21 cellular contexts compared by ENCODE assay signal in the genomic region with DNA sequence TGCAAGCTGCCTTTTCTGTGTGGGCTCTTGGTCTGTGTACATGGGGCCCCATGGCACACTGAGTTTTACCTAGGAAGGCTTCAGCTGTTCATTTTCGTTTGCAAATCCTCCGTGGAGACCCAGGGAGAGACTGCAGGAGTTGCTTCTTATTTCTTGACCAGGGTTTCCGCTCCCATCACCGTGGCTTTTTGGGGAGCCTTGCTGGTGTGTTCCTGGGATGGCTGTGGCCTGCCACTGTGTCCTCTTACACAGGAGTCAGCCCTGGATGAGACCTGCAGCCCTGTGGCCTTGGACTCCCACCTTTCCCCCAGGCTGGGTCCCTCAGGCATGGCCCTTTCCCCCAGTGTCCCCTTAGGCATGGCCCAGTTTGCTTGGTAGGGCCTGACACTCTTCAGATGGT.
DNase-seq lines count a peak whose midpoint lies in the region; ATAC-seq and TF ChIP-seq lines count a peak whose summit lies in the region.
"Had no signal": no experiment of that assay in that cellular context is flagged by ENCODE, and none has a peak within 500 bp of the region (broad histone marks: within the 10 kb centered on the region; RNA-seq: fewer than 3 reads in every experiment).

No MANE protein-coding gene starts in this region.

- peaks cover 74% of the 10 kb centered on the region for H3K4me1 Mint-ChIP-seq in activated naive CD8-positive, alpha-beta T cell (ENCODE audit: low read depth)
- H3K4me1 Mint-ChIP-seq in activated naive CD8-positive, alpha-beta T cell treated with anti-CD3 and anti-CD28 coated beads, Interleukin-2, amount 50 U/mL, for 24 hours = peaks cover 72% of the 10 kb centered on the region
- H3K4me1 Mint-ChIP-seq in CD8-positive, alpha-beta T cell (ENCODE audit: low read depth) = peaks cover 48% of the 10 kb centered on the region
- no peaks in the 10 kb centered on the region for H3K4me1 Mint-ChIP-seq in osteocyte (ENCODE audit: unreplicated experiment)

- no peaks in the 10 kb centered on the region for H3K27me3 ChIP-seq in CD8-positive, alpha-beta T cell (ENCODE audit: insufficient read depth, low read length)
- no peaks in the 10 kb centered on the region for H3K27me3 ChIP-seq in Karpas-422 (ENCODE audit: low read length)
- H3K27me3 ChIP-seq: BE2C had no signal

- peak overlapping the region; percentile 58 for H3K27ac Mint-ChIP-seq in activated naive CD8-positive, alpha-beta T cell
- no peak overlapping the region for H3K27ac Mint-ChIP-seq in activated naive CD8-positive, alpha-beta T cell treated with anti-CD3 and anti-CD28 coated beads, Interleukin-2, amount 50 U/mL, for 24 hours
- peak overlapping the region; percentile 52 for H3K27ac Mint-ChIP-seq in CD8-positive, alpha-beta T cell
- H3K27ac Mint-ChIP-seq in osteocyte (ENCODE audit: unreplicated experiment) = no peak overlapping the region
- H3K27ac Mint-ChIP-seq: CD4-positive, alpha-beta T cell; HFFc6 had no signal

- no peaks in the 10 kb centered on the region for H3K9me3 Mint-ChIP-seq in activated naive CD8-positive, alpha-beta T cell (ENCODE audit: low read depth)
- H3K9me3 Mint-ChIP-seq in activated naive CD8-positive, alpha-beta T cell treated with anti-CD3 and anti-CD28 coated beads, Interleukin-2, amount 50 U/mL, for 24 hours = no peaks in the 10 kb centered on the region
- H3K9me3 Mint-ChIP-seq in CD8-positive, alpha-beta T cell = no peaks in the 10 kb centered on the region
- no peaks in the 10 kb centered on the region for H3K9me3 Mint-ChIP-seq in osteocyte (ENCODE audit: unreplicated experiment)
- H3K9me3 Mint-ChIP-seq: CD4-positive, alpha-beta T cell; HFFc6 had no signal

- H3K27me3 Mint-ChIP-seq in activated naive CD8-positive, alpha-beta T cell = no peaks in the 10 kb centered on the region
- H3K27me3 Mint-ChIP-seq in activated naive CD8-positive, alpha-beta T cell treated with anti-CD3 and anti-CD28 coated beads, Interleukin-2, amount 50 U/mL, for 24 hours = no peaks in the 10 kb centered on the region
- H3K27me3 Mint-ChIP-seq in CD8-positive, alpha-beta T cell (ENCODE audit: low read depth) = no peaks in the 10 kb centered on the region
- no peaks in the 10 kb centered on the region for H3K27me3 Mint-ChIP-seq in osteocyte (ENCODE audit: unreplicated experiment)
- H3K27me3 Mint-ChIP-seq: CD4-positive, alpha-beta T cell had no signal

- no peak overlapping the region for H3K4me3 Mint-ChIP-seq in activated naive CD8-positive, alpha-beta T cell
- no peak overlapping the region for H3K4me3 Mint-ChIP-seq in activated naive CD8-positive, alpha-beta T cell treated with anti-CD3 and anti-CD28 coated beads, Interleukin-2, amount 50 U/mL, for 24 hours
- no peak overlapping the region for H3K4me3 Mint-ChIP-seq in CD8-positive, alpha-beta T cell
- no peak overlapping the region for H3K4me3 Mint-ChIP-seq in osteocyte (ENCODE audit: unreplicated experiment)
- H3K4me3 Mint-ChIP-seq: CD4-positive, alpha-beta T cell; HFFc6 had no signal

- H3K9ac ChIP-seq in Karpas-422 (ENCODE audit: low read length) = 0 out of 2 replicates have a peak overlapping the region, but pooled peaks have one; percentile 8

- no peaks in the 10 kb centered on the region for H4K20me1 ChIP-seq in Karpas-422 (ENCODE audit: insufficient read depth, low read depth, low read length)

- no peak overlapping the region for H3K4me2 ChIP-seq in Karpas-422 (ENCODE audit: low read depth, low read length, poor library complexity, severe bottlenecking)

- no peaks in the 10 kb centered on the region for H3K36me3 ChIP-seq in CD8-positive, alpha-beta T cell (ENCODE audit: insufficient read depth, low read length)
- H3K36me3 ChIP-seq in Karpas-422 (ENCODE audit: insufficient read depth, low read length) = no peaks in the 10 kb centered on the region
- H3K36me3 ChIP-seq: BE2C had no signal

- POLR2A ChIA-PET in CD8-positive, alpha-beta T cell (lab: Charles Lee) = no interaction called here

- H3K27ac ChIP-seq in CD8-positive, alpha-beta T cell (ENCODE audit: low read depth, low read length) = no peak overlapping the region
- peak overlapping the region; percentile 99 for H3K27ac ChIP-seq in Karpas-422 (ENCODE audit: low read length)

- CTCF ChIA-PET in CD8-positive, alpha-beta T cell (lab: Charles Lee) = interaction anchor here (1.8 kb wide), 1 partner anchor 31 kb away, joined by 7 read pairs; no protein-coding TSS in a partner anchor

- H3K9me3 ChIP-seq in CD8-positive, alpha-beta T cell (ENCODE audit: low read length) = no peaks in the 10 kb centered on the region
- no peaks in the 10 kb centered on the region for H3K9me3 ChIP-seq in Karpas-422 (ENCODE audit: low read length)
- H3K9me3 ChIP-seq: BE2C, Caco-2 had no signal

- H3K79me2 ChIP-seq in Karpas-422 (ENCODE audit: low read length) = no peaks in the 10 kb centered on the region

- TF ChIP-seq CTCF in CD8-positive, alpha-beta T cell (IDR thresholded peaks at IDR 0.05) = no peak
- no peak for TF ChIP-seq CTCF in osteocyte (IDR thresholded peaks at IDR 0.05)

- no peaks in the 10 kb centered on the region for H3K9me2 ChIP-seq in Karpas-422 (replicated peaks; ENCODE audit: insufficient read depth, low read length)

- no peak overlapping the region for H3K4me3 ChIP-seq in CD8-positive, alpha-beta T cell (ENCODE audit: low read depth, low read length)
- no peak overlapping the region for H3K4me3 ChIP-seq in Karpas-422 (ENCODE audit: low read length)

- H2AFZ ChIP-seq in Karpas-422 (ENCODE audit: low read length) = no peak overlapping the region

- no peak for DNase-seq in activated naive CD8-positive, alpha-beta T cell treated with anti-CD3 and anti-CD28 coated beads, Interleukin-2, amount 50 U/mL, for 24 hours
- DNase-seq in CD8-positive, alpha-beta T cell = no peak
- DNase-seq in Karpas-422 (no peak), osteocyte (ENCODE audit: extremely low spot score, unreplicated experiment) (peak; percentile 53), NCI-H2171 (lab: John Stamatoyannopoulos, UW) (no peak)
- DNase-seq: BE2C; Caco-2; CD4-positive, alpha-beta T cell; DMS 273 treated with DMSO at 0.1 percent for 48 hours; H7; HFFc6; KBM-7; NCI-H1092 treated with DMSO at 0.1 percent for 48 hours; NCI-H1436 treated with DMSO at 0.1 percent for 48 hours; NCI-H2029; NCI-H524 treated with DMSO at 0.1 percent for 48 hours; NCI-H82 had no signal

- ATAC-seq in activated naive CD8-positive, alpha-beta T cell treated with anti-CD3 and anti-CD28 coated beads, Interleukin-2, amount 50 U/mL, for 24 hours = no peak
- ATAC-seq in CD8-positive, alpha-beta T cell = no peak
- no peak for ATAC-seq in HG03095 (IDR thresholded peaks at IDR 0.05; ENCODE audit: unreplicated experiment)
- ATAC-seq: Panc1, SK-N-SH treated with all-trans-retinoic acid at 6 μM for 48 hours had no signal

- peaks cover 17% of the 10 kb centered on the region for H3K36me3 Mint-ChIP-seq in activated naive CD8-positive, alpha-beta T cell
- peaks cover 9% of the 10 kb centered on the region for H3K36me3 Mint-ChIP-seq in activated naive CD8-positive, alpha-beta T cell treated with anti-CD3 and anti-CD28 coated beads, Interleukin-2, amount 50 U/mL, for 24 hours (ENCODE audit: low read depth)
- H3K36me3 Mint-ChIP-seq in CD8-positive, alpha-beta T cell = peaks cover 17% of the 10 kb centered on the region
- no peaks in the 10 kb centered on the region for H3K36me3 Mint-ChIP-seq in osteocyte (ENCODE audit: unreplicated experiment)

- intact Hi-C loops in CD8-positive, alpha-beta T cell (cut with DNase I, micrococcal nuclease) = no loop called here

- H3K4me1 ChIP-seq in CD8-positive, alpha-beta T cell (ENCODE audit: insufficient read depth, low read length) = peaks cover 10% of the 10 kb centered on the region
- H3K4me1 ChIP-seq in Karpas-422 (ENCODE audit: low read length) = peaks cover 75% of the 10 kb centered on the region
- H3K4me1 ChIP-seq: Caco-2 had no signal

Comparison
In these comparisons a context has a peak if more than half of its experiments do, and no peak if none do; other contexts are left out.
1. H3K27ac Mint-ChIP-seq: peak in activated naive CD8-positive, alpha-beta T cell (single experiment) and CD8-positive, alpha-beta T cell (single experiment); none in activated naive CD8-positive, alpha-beta T cell treated with anti-CD3 and anti-CD28 coated beads, Interleukin-2, amount 50 U/mL, for 24 hours (single experiment) and osteocyte (single experiment).